In genomic region chr2:239298126-239298804, GRCh38 we compare ENCODE assay signal across 1 cellular context.
TF ChIP-seq lines count a peak whose summit lies in the region.

No MANE protein-coding gene starts in this region.

TF ChIP-seq in HepG2, 621 proteins besides CTCF, POLR2A, EP300 and RAD21 (continued from another document):
- TF ChIP-seq BCL3 (CRISPR knock-in tag; IDR thresholded peaks at IDR 0.05) (0 out of 2 replicates have a peak, but pooled peaks have one; percentile 32), ETV5 (CRISPR knock-in tag; IDR thresholded peaks at IDR 0.05; ENCODE audit: borderline replicate concordance) (peak; percentile 24; the same call in 1 of the 2 replicates), MYC (CRISPR knock-in tag; IDR thresholded peaks at IDR 0.05; ENCODE audit: borderline replicate concordance) (no peak), RARA (CRISPR knock-in tag; IDR thresholded peaks at IDR 0.05) (0 out of 2 replicates have a peak, but pooled peaks have one; percentile 18), BHLHE40 (IDR thresholded peaks at IDR 0.05; ENCODE audit: low read length) (no peak), ZNF274 (CRISPR knock-in tag; IDR thresholded peaks at IDR 0.05) (peak; percentile 47; the same call in 1 of the 2 replicates)
